Comparison of ENCODE assay signal across 1 cellular context in the genomic region with DNA sequence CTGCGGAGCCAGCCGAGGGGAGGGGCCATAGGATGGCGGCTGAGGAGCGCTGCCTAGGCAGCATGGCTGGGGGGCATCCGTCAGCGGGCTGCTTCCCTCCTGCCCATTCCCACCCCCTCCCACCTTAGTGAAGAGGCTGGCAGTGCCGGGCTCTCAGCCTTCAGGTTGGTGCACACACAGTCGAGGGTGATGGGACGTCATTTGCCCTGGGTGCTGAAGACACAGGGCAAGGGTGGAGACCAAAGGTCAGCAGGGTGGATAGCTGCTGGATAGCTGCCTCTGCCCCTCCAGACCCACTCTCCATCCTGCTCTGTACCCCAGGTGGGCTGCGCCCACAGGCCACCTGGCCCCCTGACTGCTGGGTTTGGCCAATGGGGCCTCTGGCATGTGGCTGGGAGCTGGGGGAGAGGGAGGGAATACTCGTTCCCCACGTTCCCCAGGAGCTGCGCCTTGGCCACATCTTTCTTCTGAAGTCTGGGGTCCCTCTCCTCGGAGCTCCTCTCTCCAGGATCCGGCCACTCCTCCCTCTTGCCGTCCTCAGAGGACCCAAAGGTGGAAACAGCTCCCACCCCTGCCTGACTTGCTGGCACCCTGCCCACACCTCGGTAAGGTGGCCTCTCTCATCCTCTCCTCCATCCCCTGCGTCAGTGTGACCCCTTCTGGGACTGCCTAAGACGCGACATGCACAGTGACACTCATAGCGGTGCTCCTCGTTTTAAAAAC.
A peak's percentile ranks its signal among the peaks of the same experiment; 100 is the strongest.
TF ChIP-seq lines count a peak whose summit lies in the region.

No MANE protein-coding gene starts in this region.

TF ChIP-seq in HepG2, 621 proteins besides CTCF, POLR2A, EP300 and RAD21:
- no peak for TF ChIP-seq ZSCAN20 (CRISPR knock-in tag; IDR thresholded peaks at IDR 0.05; ENCODE audit: borderline replicate concordance)
- no peak for TF ChIP-seq HNF4G (IDR thresholded peaks at IDR 0.05; ENCODE audit: borderline replicate concordance, low read depth, low read length)
- TF ChIP-seq HNF4G (CRISPR knock-in tag; IDR thresholded peaks at IDR 0.05; ENCODE audit: borderline replicate concordance, low read depth), result peak; percentile 46; the same call in 1 of the 2 replicates
- TF ChIP-seq, protein P1, sequence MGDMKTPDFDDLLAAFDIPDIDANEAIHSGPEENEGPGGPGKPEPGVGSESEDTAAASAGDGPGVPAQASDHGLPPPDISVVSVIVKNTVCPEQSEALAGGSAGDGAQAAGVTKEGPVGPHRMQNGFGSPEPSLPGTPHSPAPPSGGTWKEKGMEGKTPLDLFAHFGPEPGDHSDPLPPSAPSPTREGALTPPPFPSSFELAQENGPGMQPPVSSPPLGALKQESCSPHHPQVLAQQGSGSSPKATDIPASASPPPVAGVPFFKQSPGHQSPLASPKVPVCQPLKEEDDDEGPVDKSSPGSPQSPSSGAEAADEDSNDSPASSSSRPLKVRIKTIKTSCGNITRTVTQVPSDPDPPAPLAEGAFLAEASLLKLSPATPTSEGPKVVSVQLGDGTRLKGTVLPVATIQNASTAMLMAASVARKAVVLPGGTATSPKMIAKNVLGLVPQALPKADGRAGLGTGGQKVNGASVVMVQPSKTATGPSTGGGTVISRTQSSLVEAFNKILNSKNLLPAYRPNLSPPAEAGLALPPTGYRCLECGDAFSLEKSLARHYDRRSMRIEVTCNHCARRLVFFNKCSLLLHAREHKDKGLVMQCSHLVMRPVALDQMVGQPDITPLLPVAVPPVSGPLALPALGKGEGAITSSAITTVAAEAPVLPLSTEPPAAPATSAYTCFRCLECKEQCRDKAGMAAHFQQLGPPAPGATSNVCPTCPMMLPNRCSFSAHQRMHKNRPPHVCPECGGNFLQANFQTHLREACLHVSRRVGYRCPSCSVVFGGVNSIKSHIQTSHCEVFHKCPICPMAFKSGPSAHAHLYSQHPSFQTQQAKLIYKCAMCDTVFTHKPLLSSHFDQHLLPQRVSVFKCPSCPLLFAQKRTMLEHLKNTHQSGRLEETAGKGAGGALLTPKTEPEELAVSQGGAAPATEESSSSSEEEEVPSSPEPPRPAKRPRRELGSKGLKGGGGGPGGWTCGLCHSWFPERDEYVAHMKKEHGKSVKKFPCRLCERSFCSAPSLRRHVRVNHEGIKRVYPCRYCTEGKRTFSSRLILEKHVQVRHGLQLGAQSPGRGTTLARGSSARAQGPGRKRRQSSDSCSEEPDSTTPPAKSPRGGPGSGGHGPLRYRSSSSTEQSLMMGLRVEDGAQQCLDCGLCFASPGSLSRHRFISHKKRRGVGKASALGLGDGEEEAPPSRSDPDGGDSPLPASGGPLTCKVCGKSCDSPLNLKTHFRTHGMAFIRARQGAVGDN (CRISPR knock-in tag; IDR thresholded peaks at IDR 0.05), result peak; percentile 27; the same call in 1 of the 2 replicates
- TF ChIP-seq, protein P2, sequence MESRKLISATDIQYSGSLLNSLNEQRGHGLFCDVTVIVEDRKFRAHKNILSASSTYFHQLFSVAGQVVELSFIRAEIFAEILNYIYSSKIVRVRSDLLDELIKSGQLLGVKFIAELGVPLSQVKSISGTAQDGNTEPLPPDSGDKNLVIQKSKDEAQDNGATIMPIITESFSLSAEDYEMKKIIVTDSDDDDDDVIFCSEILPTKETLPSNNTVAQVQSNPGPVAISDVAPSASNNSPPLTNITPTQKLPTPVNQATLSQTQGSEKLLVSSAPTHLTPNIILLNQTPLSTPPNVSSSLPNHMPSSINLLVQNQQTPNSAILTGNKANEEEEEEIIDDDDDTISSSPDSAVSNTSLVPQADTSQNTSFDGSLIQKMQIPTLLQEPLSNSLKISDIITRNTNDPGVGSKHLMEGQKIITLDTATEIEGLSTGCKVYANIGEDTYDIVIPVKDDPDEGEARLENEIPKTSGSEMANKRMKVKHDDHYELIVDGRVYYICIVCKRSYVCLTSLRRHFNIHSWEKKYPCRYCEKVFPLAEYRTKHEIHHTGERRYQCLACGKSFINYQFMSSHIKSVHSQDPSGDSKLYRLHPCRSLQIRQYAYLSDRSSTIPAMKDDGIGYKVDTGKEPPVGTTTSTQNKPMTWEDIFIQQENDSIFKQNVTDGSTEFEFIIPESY (CRISPR knock-in tag; IDR thresholded peaks at IDR 0.05), result peak; percentile 96
- no peak for TF ChIP-seq ZNF383 (CRISPR knock-in tag; IDR thresholded peaks at IDR 0.05; ENCODE audit: borderline replicate concordance)
- TF ChIP-seq FLYWCH1 (CRISPR knock-in tag; IDR thresholded peaks at IDR 0.05), result no peak
- no peak for TF ChIP-seq CEBPG (CRISPR knock-in tag; IDR thresholded peaks at IDR 0.05)
- no peak for TF ChIP-seq YEATS2 (CRISPR knock-in tag; IDR thresholded peaks at IDR 0.05; ENCODE audit: borderline replicate concordance)
- no peak for TF ChIP-seq NR2F6 (IDR thresholded peaks at IDR 0.05)
- TF ChIP-seq NR2F6 (CRISPR knock-in tag; IDR thresholded peaks at IDR 0.05), result 0 out of 2 replicates have a peak, but pooled peaks have one; percentile 15
- TF ChIP-seq, protein P3, sequence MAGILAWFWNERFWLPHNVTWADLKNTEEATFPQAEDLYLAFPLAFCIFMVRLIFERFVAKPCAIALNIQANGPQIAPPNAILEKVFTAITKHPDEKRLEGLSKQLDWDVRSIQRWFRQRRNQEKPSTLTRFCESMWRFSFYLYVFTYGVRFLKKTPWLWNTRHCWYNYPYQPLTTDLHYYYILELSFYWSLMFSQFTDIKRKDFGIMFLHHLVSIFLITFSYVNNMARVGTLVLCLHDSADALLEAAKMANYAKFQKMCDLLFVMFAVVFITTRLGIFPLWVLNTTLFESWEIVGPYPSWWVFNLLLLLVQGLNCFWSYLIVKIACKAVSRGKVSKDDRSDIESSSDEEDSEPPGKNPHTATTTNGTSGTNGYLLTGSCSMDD (CRISPR knock-in tag; IDR thresholded peaks at IDR 0.05), result no peak
- TF ChIP-seq, protein P4, sequence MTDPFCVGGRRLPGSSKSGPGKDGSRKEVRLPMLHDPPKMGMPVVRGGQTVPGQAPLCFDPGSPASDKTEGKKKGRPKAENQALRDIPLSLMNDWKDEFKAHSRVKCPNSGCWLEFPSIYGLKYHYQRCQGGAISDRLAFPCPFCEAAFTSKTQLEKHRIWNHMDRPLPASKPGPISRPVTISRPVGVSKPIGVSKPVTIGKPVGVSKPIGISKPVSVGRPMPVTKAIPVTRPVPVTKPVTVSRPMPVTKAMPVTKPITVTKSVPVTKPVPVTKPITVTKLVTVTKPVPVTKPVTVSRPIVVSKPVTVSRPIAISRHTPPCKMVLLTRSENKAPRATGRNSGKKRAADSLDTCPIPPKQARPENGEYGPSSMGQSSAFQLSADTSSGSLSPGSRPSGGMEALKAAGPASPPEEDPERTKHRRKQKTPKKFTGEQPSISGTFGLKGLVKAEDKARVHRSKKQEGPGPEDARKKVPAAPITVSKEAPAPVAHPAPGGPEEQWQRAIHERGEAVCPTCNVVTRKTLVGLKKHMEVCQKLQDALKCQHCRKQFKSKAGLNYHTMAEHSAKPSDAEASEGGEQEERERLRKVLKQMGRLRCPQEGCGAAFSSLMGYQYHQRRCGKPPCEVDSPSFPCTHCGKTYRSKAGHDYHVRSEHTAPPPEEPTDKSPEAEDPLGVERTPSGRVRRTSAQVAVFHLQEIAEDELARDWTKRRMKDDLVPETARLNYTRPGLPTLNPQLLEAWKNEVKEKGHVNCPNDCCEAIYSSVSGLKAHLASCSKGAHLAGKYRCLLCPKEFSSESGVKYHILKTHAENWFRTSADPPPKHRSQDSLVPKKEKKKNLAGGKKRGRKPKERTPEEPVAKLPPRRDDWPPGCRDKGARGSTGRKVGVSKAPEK (CRISPR knock-in tag; IDR thresholded peaks at IDR 0.05; ENCODE audit: borderline replicate concordance), result no peak
- TF ChIP-seq HNRNPL (IDR thresholded peaks at IDR 0.05; ENCODE audit: low read depth, low read length), result 0 out of 2 replicates have a peak, but pooled peaks have one; percentile 44
- TF ChIP-seq ZNF746 (CRISPR knock-in tag; IDR thresholded peaks at IDR 0.05), result no peak
- 0 out of 4 replicates have a peak, but pooled peaks of 1 of the 2 experiments have one; percentile 14 for TF ChIP-seq NR2F1 (CRISPR knock-in tag; IDR thresholded peaks at IDR 0.05)
- TF ChIP-seq KDM5B (CRISPR knock-in tag; IDR thresholded peaks at IDR 0.05; ENCODE audit: borderline replicate concordance), result 0 out of 2 replicates have a peak, but pooled peaks have one; percentile 20
